34 cellular contexts compared by ENCODE assay signal in the genomic region with DNA sequence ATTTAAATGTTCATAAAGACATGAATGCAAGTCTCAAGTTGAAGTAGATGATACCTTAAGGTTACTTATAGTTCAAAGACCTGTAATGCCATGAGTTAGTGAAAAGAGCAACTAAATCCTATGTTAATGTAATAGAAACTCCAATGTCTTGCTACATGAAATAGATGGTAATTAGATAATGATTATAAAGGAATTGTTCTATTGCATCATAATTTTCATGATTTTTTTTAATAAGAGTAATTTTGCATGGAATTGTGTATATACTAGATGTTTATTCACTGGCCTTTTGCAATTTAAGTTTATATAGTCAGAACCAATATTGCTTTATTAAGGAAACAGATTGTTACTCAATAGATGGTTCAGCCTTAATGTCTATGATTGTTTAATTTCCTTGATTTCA.
"Had no signal": no experiment of that assay in that cellular context is flagged by ENCODE, and none has a peak within 500 bp of the region (broad histone marks: within the 10 kb centered on the region; RNA-seq: fewer than 3 reads in every experiment).

No MANE protein-coding gene starts in this region.

- ATAC-seq: activated naive CD4-positive, alpha-beta T cell treated with anti-CD3 and anti-CD28 coated beads, Interleukin-2, amount 50 U/mL, for 72 hours; activated naive CD8-positive, alpha-beta T cell treated with anti-CD3 and anti-CD28 coated beads, Interleukin-2, amount 50 U/mL, for 24 hours; activated T-cell treated with anti-CD3 and anti-CD28 coated beads, Interleukin-2, amount 50 U/mL, for 4 hours; activated T-cell treated with anti-CD3 and anti-CD28 coated beads, Interleukin-2, amount 50 U/mL, for 72 hours; activated T-helper 17 cell treated with anti-CD3 and anti-CD28 coated beads, Interleukin-2, amount 50 U/mL, for 72 hours; body of pancreas had no signal

- H3K27me3 ChIP-seq: adrenal gland, ascending aorta, body of pancreas, brain microvascular endothelial cell, breast epithelium, cardiac muscle cell had no signal

- H3K9me3 ChIP-seq: adrenal gland, ascending aorta, body of pancreas had no signal

- H3K4me1 ChIP-seq: adrenal gland, ascending aorta, body of pancreas, breast epithelium had no signal

- H3K36me3 ChIP-seq: adrenal gland, ascending aorta, brain microvascular endothelial cell, breast epithelium, cardiac muscle cell had no signal

- FAIRE-seq: astrocyte, bronchial epithelial cell had no signal

- DNase-seq: activated effector memory CD4-positive, alpha-beta T cell treated with anti-CD3 and anti-CD28 coated beads, Interleukin-2, amount 50 U/mL, for 16 hours; activated effector memory CD4-positive, alpha-beta T cell treated with Interleukin-2 at 50 U/mL for 16 hours; activated gamma-delta T cell; activated gamma-delta T cell treated with Interleukin-2 at 50 U/mL for 16 hours; activated naive CD4-positive, alpha-beta T cell; activated naive CD4-positive, alpha-beta T cell treated with anti-CD3 and anti-CD28 coated beads for 36 hours; activated naive CD4-positive, alpha-beta T cell treated with anti-CD3 and anti-CD28 coated beads, Interleukin-2, amount 10 ng/mL, durations not matched to agents 7 days and 5 days; activated naive CD4-positive, alpha-beta T cell treated with anti-CD3 and anti-CD28 coated beads, Interleukin-2, amount 50 U/mL, for 16 hours; activated naive CD4-positive, alpha-beta T cell treated with Interleukin-2 at 50 U/mL for 16 hours; activated naive CD8-positive, alpha-beta T cell treated with anti-CD3 and anti-CD28 coated beads for 36 hours; activated naive CD8-positive, alpha-beta T cell treated with anti-CD3 and anti-CD28 coated beads, Interleukin-2, amount 10 ng/mL, durations not matched to agents 7 days and 5 days; activated naive CD8-positive, alpha-beta T cell treated with anti-CD3 and anti-CD28 coated beads, Interleukin-2, amount 50 U/mL, for 24 hours; activated T-cell treated with anti-CD3 and anti-CD28 coated beads, Interleukin-2, amount 50 U/mL, for 1 hour; activated T-cell treated with anti-CD3 and anti-CD28 coated beads, Interleukin-2, amount 50 U/mL, for 24 hours; activated T-cell treated with anti-CD3 and anti-CD28 coated beads, Interleukin-2, amount 50 U/mL, for 4 hours; activated T-cell treated with anti-CD3 and anti-CD28 coated beads, Interleukin-2, amount 50 U/mL, for 48 hours; activated T-cell treated with anti-CD3 and anti-CD28 coated beads, Interleukin-2, amount 50 U/mL, for 72 hours; adrenal gland; amniotic stem cell; amygdala; anterior cingulate cortex; aorta; body of pancreas; brain microvascular endothelial cell; caudate nucleus; central memory CD4-positive, alpha-beta T cell; cerebellar nuclear complex had no signal

- H3K27ac ChIP-seq: adrenal gland, ascending aorta, body of pancreas, brain microvascular endothelial cell, breast epithelium, cardiac muscle cell had no signal

- H3K4me3 ChIP-seq: adrenal gland, ascending aorta, body of pancreas, breast epithelium, cardiac muscle cell had no signal
